ENCODE assay signal across 10 cellular contexts in genomic region chr15:64452988-64453688, GRCh38. TPM values are rescaled to one million over a fixed set of nuclear protein-coding genes. Genes with fewer than 3 reads are reported as not detected.
DNase-seq lines count a peak whose midpoint lies in the region; ATAC-seq, FAIRE-seq and TF ChIP-seq lines count a peak whose summit lies in the region.
"Had no signal": no experiment of that assay in that cellular context is flagged by ENCODE, and none has a peak within 500 bp of the region (broad histone marks: within the 10 kb centered on the region; RNA-seq: fewer than 3 reads in every experiment).

No MANE protein-coding gene starts in this region.

- no peak for TF ChIP-seq POLR2A in HepG2 (IDR thresholded peaks at IDR 0.05; ENCODE audit: insufficient read depth in 1 of 2, low read depth in 2 of 2, low read length in 2 of 2)

- 42% methylated on average over 6 of the region's 6 CpGs for WGBS in liver
- WGBS in HepG2 (ENCODE audit: low lambda C conversion rate) = 84% methylated on average over 6 of the region's 6 CpGs

- H2AFZ ChIP-seq in HepG2 (ENCODE audit: low read length) = no peak overlapping the region

- H3K9ac ChIP-seq in liver (ENCODE audit: low read depth in 1 of 2, low read length in 2 of 2) = no peak overlapping the region
- no peak overlapping the region for H3K9ac ChIP-seq in HepG2 (ENCODE audit: insufficient read depth, low read depth, low read length)

- H3K4me1 ChIP-seq in liver (ENCODE audit: control insufficient read depth in 4 of 4, insufficient read depth in 4 of 4, low read length in 3 of 4) = peaks cover 7 to 41% (median 39%) of the 10 kb centered on the region in 4 donors
- peaks cover 35% of the 10 kb centered on the region for H3K4me1 ChIP-seq in HepG2 (ENCODE audit: insufficient read depth, low read length)

- no peak for FAIRE-seq in HepG2 (lab: Jason Lieb, UNC)

- H3K27ac ChIP-seq in liver (ENCODE audit: low read depth in 1 of 2, low read length in 2 of 2) (peak overlapping the region in 1 of 2 donors; percentile 47), HepG2 (ENCODE audit: extremely low read length, insufficient read depth, low read length) (no peak overlapping the region)

- H3K27me3 ChIP-seq in liver (ENCODE audit: control insufficient read depth in 4 of 4, insufficient read depth in 4 of 4, low read length in 3 of 4) (no peaks in the 10 kb centered on the region), HepG2 (ENCODE audit: control insufficient read depth in 1 of 2, insufficient read depth in 2 of 2, low read length in 2 of 2) (no peaks in the 10 kb centered on the region)

- TF ChIP-seq RAD21 in liver (IDR thresholded peaks at IDR 0.05) (no peak), HepG2 (CRISPR knock-in tag; IDR thresholded peaks at IDR 0.05) (no peak)

- CTCF ChIA-PET in HepG2 (lab: Yijun Ruan, JAX; ENCODE audit: low intra/inter-chr PET ratio, low total read pairs) = no interaction called here
- CTCF ChIA-PET in GM10248 (lab: Yijun Ruan, JAX) = interaction anchor here (1.1 kb wide), 2 partner anchors 8 to 200 kb away, joined by 3 to 5 read pairs; no protein-coding TSS in a partner anchor

- POLR2A ChIA-PET in HepG2 (lab: Yijun Ruan, JAX) (no interaction called here), GM10248 (lab: Yijun Ruan, JAX) (no interaction called here)

- H3K4me3 ChIP-seq in liver (ENCODE audit: low read depth in 1 of 3, low read length in 3 of 3) (no peak overlapping the region), HepG2 (replicated peaks in 1 of 3; ENCODE audit: insufficient read depth in 1 of 3, low read depth in 2 of 3, low read length in 3 of 3) (no peak overlapping the region)

- H3K36me3 ChIP-seq in liver (ENCODE audit: control insufficient read depth in 4 of 4, insufficient read depth in 3 of 4, low read depth in 1 of 4, low read length in 3 of 4) (peaks cover 0 to 2% (median under 1%) of the 10 kb centered on the region in 4 donors), HepG2 (replicated peaks in 1 of 2; ENCODE audit: control insufficient read depth in 1 of 2, insufficient read depth in 2 of 2, low read length in 2 of 2) (peaks cover 3 to 23% of the 10 kb centered on the region in 2 experiments; a peak in 4 of 5 replicates)

- intact Hi-C loops in HepG2 (cut with micrococcal nuclease; ENCODE audit: unreplicated experiment) = no loop called here

- H3K4me2 ChIP-seq in HepG2 (ENCODE audit: low read depth, low read length) = no peak overlapping the region

- no peak for DNase-seq in HepG2 (ENCODE audit: low spot score)
- DNase-seq in cerebellar cortex (ENCODE audit: low spot score) = peak; percentile 78
- DNase-seq in medulla oblongata (ENCODE audit: extremely low spot score) = peak; percentile 78
- no peak for DNase-seq in GM10248 (ENCODE audit: extremely low spot score)
- DNase-seq: naive thymus-derived CD4-positive, alpha-beta T cell; NCI-H226 had no signal

- H4K20me1 ChIP-seq in HepG2 (ENCODE audit: insufficient read depth, low read length) = no peaks in the 10 kb centered on the region; the same call in 1 of the 2 replicates

- in situ Hi-C loops in HepG2 (cut with HindIII; ENCODE audit: extremely low pct_ligation_motif_present, low pct_unique_long_range_greater_than_20kb) = no loop called here

- TF ChIP-seq CTCF in liver (IDR thresholded peaks at IDR 0.05; ENCODE audit: low read depth, low read length, missing input control) (no peak), HepG2 (CRISPR knock-in tag; IDR thresholded peaks at IDR 0.05) (no peak), GM10248 (IDR thresholded peaks at IDR 0.05; ENCODE audit: control extremely low read depth, extremely low read depth, low read depth, missing control alignments) (no peak)

- ATAC-seq in HepG2 (no peak), GM21786 (IDR thresholded peaks at IDR 0.05; ENCODE audit: unreplicated experiment) (no peak), GM18502 (IDR thresholded peaks at IDR 0.05; ENCODE audit: poor library complexity, unreplicated experiment) (no peak), HG02763 (IDR thresholded peaks at IDR 0.05; ENCODE audit: unreplicated experiment) (no peak)
- ATAC-seq: naive thymus-derived CD4-positive, alpha-beta T cell had no signal

- H3K9me3 ChIP-seq in liver (ENCODE audit: control insufficient read depth in 4 of 4, low read length in 3 of 4) = no peaks in the 10 kb centered on the region
- no peaks in the 10 kb centered on the region for H3K9me3 ChIP-seq in HepG2 (ENCODE audit: low read length)

- TF ChIP-seq EP300 in HepG2 (IDR thresholded peaks at IDR 0.05; ENCODE audit: low read depth in 2 of 2, low read length in 2 of 2) (no peak), HepG2 (CRISPR knock-in tag; IDR thresholded peaks at IDR 0.05; ENCODE audit: borderline replicate concordance) (no peak)

- no peaks in the 10 kb centered on the region for H3K79me2 ChIP-seq in HepG2 (ENCODE audit: insufficient read depth, low read length)

- no TSS peak for BruUV-seq in HepG2 (replicated peaks; lab: Mats Ljungman, UMichigan)

TF ChIP-seq in liver, 16 proteins besides CTCF, POLR2A, EP300 and RAD21 (continues in another document):
- TF ChIP-seq JUND (IDR thresholded peaks at IDR 0.05) = no peak
- TF ChIP-seq RXRA (IDR thresholded peaks at IDR 0.05) = peak in 1 of 2 donors; percentile 36
- TF ChIP-seq GABPA (IDR thresholded peaks at IDR 0.05 in 1 of 2, conservative IDR thresholded peaks at IDR 0.05 in 1 of 2) = no peak
- no peak for TF ChIP-seq ZBTB33 (IDR thresholded peaks at IDR 0.05)
- TF ChIP-seq HNF4G (IDR thresholded peaks at IDR 0.05) = no peak
- TF ChIP-seq YY1 (IDR thresholded peaks at IDR 0.05) = peak; percentile 15
- no peak for TF ChIP-seq TAF1 (conservative IDR thresholded peaks at IDR 0.05)

TF ChIP-seq in HepG2, 621 proteins besides CTCF, POLR2A, EP300 and RAD21:
- no peak for TF ChIP-seq ZNF562 (CRISPR knock-in tag; IDR thresholded peaks at IDR 0.05; ENCODE audit: borderline replicate concordance)
- no peak for TF ChIP-seq IKZF1 (IDR thresholded peaks at IDR 0.05)
- no peak for TF ChIP-seq ZBED4 (CRISPR knock-in tag; IDR thresholded peaks at IDR 0.05; ENCODE audit: borderline replicate concordance)
- TF ChIP-seq HDAC2 (CRISPR knock-in tag; IDR thresholded peaks at IDR 0.05) = no peak
- no peak for TF ChIP-seq CREM (IDR thresholded peaks at IDR 0.05)
- no peak for TF ChIP-seq CREM (CRISPR knock-in tag; IDR thresholded peaks at IDR 0.05)
- TF ChIP-seq ZNF547 (CRISPR knock-in tag; IDR thresholded peaks at IDR 0.05) = no peak
- no peak for TF ChIP-seq AHR (CRISPR knock-in tag; IDR thresholded peaks at IDR 0.05)
TF ChIP-seq in HepG2: peak in this region for 0.

RNA-seq across cellular contexts. Expression of gene ZNF609, which starts 7.2 kb away (rescaled TPM):
- total RNA-seq in liver = 10 to 100 TPM in 1 of 2 donors, 1 to 10 TPM in 1; 7.1 to 18.1 TPM
- polyA plus RNA-seq in liver = 1 to 10 TPM; 4.6 to 8.9 TPM
- total RNA-seq in HepG2 (2016; rRNA removed; fragmentation: Illumina TruSeq; extraction: Trizol) = 8.9 and 9.1 TPM in 2 replicates
- total RNA-seq in HepG2 (2016; cell fraction: cytosol; rRNA removed; fragmentation: Illumina TruSeq; extraction: Trizol; ENCODE audit: low read depth) = 16.4 and 18.8 TPM in 2 replicates
- 7.5 and 8.4 TPM in 2 replicates for total RNA-seq in HepG2 (2016; cell fraction: insoluble cytoplasmic fraction; rRNA removed; fragmentation: Illumina TruSeq; extraction: Trizol)
- total RNA-seq in HepG2 (2016; cell fraction: membrane; rRNA removed; fragmentation: Illumina TruSeq; extraction: Trizol) = 9.1 and 10.8 TPM in 2 replicates
- total RNA-seq in HepG2 (2016; cell fraction: nucleus; rRNA removed; fragmentation: Illumina TruSeq; extraction: Trizol) = 9.9 and 12.6 TPM in 2 replicates
- 9.9 and 11.5 TPM in 2 replicates for polyA plus RNA-seq in HepG2 (2011; rRNA removed)
- 5.1 and 6.3 TPM in 2 replicates for polyA plus RNA-seq in HepG2 (2011; cell fraction: cytosol; rRNA removed)
- polyA plus RNA-seq in HepG2 (2011; cell fraction: nucleus; rRNA removed) = 8.3 and 14.7 TPM in 2 replicates
- polyA plus RNA-seq in HepG2 (2012) = 9.7 and 11.3 TPM in 2 replicates
- polyA plus RNA-seq in HepG2 (2016; cell fraction: cytosol; fragmentation: Illumina TruSeq; extraction: Trizol; ENCODE audit: low read depth) = 0.28 and 0.34 TPM in 2 replicates
- 6.2 and 8.7 TPM in 2 replicates for polyA plus RNA-seq in HepG2 (2016; cell fraction: insoluble cytoplasmic fraction; fragmentation: Illumina TruSeq; extraction: Trizol; ENCODE audit: low read depth)
- 1.2 and 1.5 TPM in 2 replicates for polyA plus RNA-seq in HepG2 (2016; cell fraction: membrane; fragmentation: Illumina TruSeq; extraction: Trizol; ENCODE audit: low read depth)
- polyA plus RNA-seq in HepG2 (2016; cell fraction: nucleus; fragmentation: Illumina TruSeq; extraction: Trizol; ENCODE audit: insufficient read depth, low read depth) = 9.8 and 10.0 TPM in 2 replicates
- 24.6 and 47.4 TPM in 2 replicates for polyA minus RNA-seq in HepG2 (2011; rRNA and poly(A)+ RNA removed; ENCODE audit: low replicate concordance)
- 9.9 and 12.1 TPM in 2 replicates for polyA minus RNA-seq in HepG2 (2011; cell fraction: cytosol; rRNA and poly(A)+ RNA removed)
- polyA minus RNA-seq in HepG2 (2011; cell fraction: nucleus; rRNA and poly(A)+ RNA removed) = 19.3 and 20.1 TPM in 2 replicates

Comparison
In these comparisons a context has a peak if more than half of its experiments do, and no peak if none do; other contexts are left out.
1. DNase-seq: peak in cerebellar cortex (single experiment) and medulla oblongata (single experiment); none in HepG2 (single experiment) and GM10248 (single experiment).